In genomic region chr11:17406818-17407149, GRCh38 we compare ENCODE assay signal across 19 cellular contexts. TPM values are rescaled to one million over a fixed set of nuclear protein-coding genes. Genes with fewer than 3 reads are reported as not detected.
DNase-seq lines count a peak whose midpoint lies in the region; ATAC-seq and TF ChIP-seq lines count a peak whose summit lies in the region.
"Had no signal": no experiment of that assay in that cellular context is flagged by ENCODE, and none has a peak within 500 bp of the region (broad histone marks: within the 10 kb centered on the region; RNA-seq: fewer than 3 reads in every experiment).

No MANE protein-coding gene starts in this region.

- peaks cover 0 to 14% (median 2%) of the 10 kb centered on the region in 4 donors for H3K4me1 ChIP-seq in sigmoid colon
- H3K4me1 ChIP-seq in upper lobe of right lung, result peaks cover 13% of the 10 kb centered on the region

- H3K4me3 ChIP-seq in sigmoid colon (no peak overlapping the region), upper lobe of right lung (no peak overlapping the region)

- no peak for TF ChIP-seq POLR2A in sigmoid colon (IDR thresholded peaks at IDR 0.05)

- H3K36me3 ChIP-seq in sigmoid colon (no peaks in the 10 kb centered on the region), upper lobe of right lung (no peaks in the 10 kb centered on the region)

- no peaks in the 10 kb centered on the region for H3K36me3 Mint-ChIP-seq in dendritic cell treated with granulocyte-macrophage colony-stimulating factor and Interleukin-4, amounts not matched to agents 40 ng/mL and 50 ng/mL, for 4 days (ENCODE audit: low read depth)

- H3K27me3 Mint-ChIP-seq in dendritic cell treated with granulocyte-macrophage colony-stimulating factor and Interleukin-4, amounts not matched to agents 40 ng/mL and 50 ng/mL, for 4 days, result no peaks in the 10 kb centered on the region

- DNase-seq in sigmoid colon (peak; percentile 65), upper lobe of right lung (no peak), AG08396 (ENCODE audit: low spot score) (no peak), NCI-H2081 (lab: John Stamatoyannopoulos, UW) (no peak), SHP77 treated with DMSO at 0.1 percent for 48 hours (lab: John Stamatoyannopoulos, UW) (no peak)
- DNase-seq: DMS 273 treated with DMSO at 0.1 percent for 48 hours, KG1, MM.1S, NCI-H1105 treated with DMSO at 0.1 percent for 48 hours, NCI-H187 treated with DMSO at 0.1 percent for 48 hours, NCI-H2171, NCI-H446 treated with DMSO at 0.1 percent for 48 hours, NCI-H748 treated with DMSO at 0.1 percent for 48 hours, SHP77 had no signal

- 95 to 96% methylated on average over 13 of the region's 13 CpGs for WGBS in sigmoid colon, 2 donors

- no peak for ATAC-seq in upper lobe of right lung

- H3K9me3 Mint-ChIP-seq in dendritic cell treated with granulocyte-macrophage colony-stimulating factor and Interleukin-4, amounts not matched to agents 40 ng/mL and 50 ng/mL, for 4 days, result no peaks in the 10 kb centered on the region

- H3K9me3 ChIP-seq in sigmoid colon, result no peaks in the 10 kb centered on the region
- no peaks in the 10 kb centered on the region for H3K9me3 ChIP-seq in upper lobe of right lung

- no peaks in the 10 kb centered on the region for H3K27me3 ChIP-seq in sigmoid colon
- H3K27me3 ChIP-seq in upper lobe of right lung, result no peaks in the 10 kb centered on the region

- H3K27ac Mint-ChIP-seq in dendritic cell treated with granulocyte-macrophage colony-stimulating factor and Interleukin-4, amounts not matched to agents 40 ng/mL and 50 ng/mL, for 4 days, result peak overlapping the region; percentile 19

- TF ChIP-seq EP300 in sigmoid colon (IDR thresholded peaks at IDR 0.05), result no peak

- TF ChIP-seq CTCF in VCaP (conservative IDR thresholded peaks at IDR 0.05) (no peak), sigmoid colon (IDR thresholded peaks at IDR 0.05) (no peak), upper lobe of right lung (IDR thresholded peaks at IDR 0.05) (no peak)

- intact Hi-C loops in dendritic cell treated with granulocyte-macrophage colony-stimulating factor and Interleukin-4, amounts not matched to agents 40 ng/mL and 50 ng/mL, for 4 days (cut with micrococcal nuclease), result no loop called here
- intact Hi-C loops in sigmoid colon (cut with DNase I) (no loop called here), upper lobe of right lung (cut with DNase I) (no loop called here)

- H3K27ac ChIP-seq in VCaP, result peak overlapping the region; percentile 79
- H3K27ac ChIP-seq in sigmoid colon, result no peak overlapping the region
- H3K27ac ChIP-seq in upper lobe of right lung, result peak overlapping the region; percentile 48

- H3K4me3 Mint-ChIP-seq in dendritic cell treated with granulocyte-macrophage colony-stimulating factor and Interleukin-4, amounts not matched to agents 40 ng/mL and 50 ng/mL, for 4 days, result no peak overlapping the region

- peaks cover 23% of the 10 kb centered on the region for H3K4me1 Mint-ChIP-seq in dendritic cell treated with granulocyte-macrophage colony-stimulating factor and Interleukin-4, amounts not matched to agents 40 ng/mL and 50 ng/mL, for 4 days (ENCODE audit: low read depth)

RNA-seq across cellular contexts. Expression of gene KCNJ11, which starts 18.3 kb away (rescaled TPM):
- total RNA-seq in sigmoid colon (under 1 TPM; 0.16 to 0.71 (median 0.34) TPM), upper lobe of right lung (6.3 TPM)
- 1 to 10 TPM in 1 of 3 donors, under 1 TPM in 2; 0.60 to 1.6 (median 0.92) TPM for polyA plus RNA-seq in sigmoid colon
- total RNA-seq: Daoy had no signal
- polyA plus RNA-seq: AG04450, BJ had no signal

RNA-seq across cellular contexts. Expression of gene NCR3LG1, which starts 55.2 kb away (rescaled TPM):
- total RNA-seq in sigmoid colon (1 to 10 TPM; 1.4 to 2.9 (median 2.1) TPM), upper lobe of right lung (5.6 TPM)
- polyA plus RNA-seq in sigmoid colon, result 1 to 10 TPM in 1 of 3 donors, under 1 TPM in 1, not detected in 1; 0.69 to 4.6 TPM

Comparison
In these comparisons a context has a peak if more than half of its experiments do, and no peak if none do; other contexts are left out.
1. H3K27ac ChIP-seq: peak in VCaP (single experiment) and upper lobe of right lung (single experiment); none in sigmoid colon (0 of 4).